1 cellular context compared by ENCODE assay signal in genomic region chr11:2267871-2268825, GRCh38.
TF ChIP-seq lines count a peak whose summit lies in the region.

No MANE protein-coding gene starts in this region.

TF ChIP-seq in K562, 482 proteins besides CTCF, POLR2A, EP300 and RAD21:
- no peak for TF ChIP-seq RBM22 (IDR thresholded peaks at IDR 0.05; ENCODE audit: low read depth, low read length, poor library complexity, severe bottlenecking)
- no peak for TF ChIP-seq SREBF1 (IDR thresholded peaks at IDR 0.05; ENCODE audit: borderline replicate concordance, low read depth, low read length)
- no peak for TF ChIP-seq MTA2 (IDR thresholded peaks at IDR 0.05; ENCODE audit: low read depth)
- TF ChIP-seq ARNT (IDR thresholded peaks at IDR 0.05), result no peak
